8 cellular contexts compared by ENCODE assay signal in the genomic region with DNA sequence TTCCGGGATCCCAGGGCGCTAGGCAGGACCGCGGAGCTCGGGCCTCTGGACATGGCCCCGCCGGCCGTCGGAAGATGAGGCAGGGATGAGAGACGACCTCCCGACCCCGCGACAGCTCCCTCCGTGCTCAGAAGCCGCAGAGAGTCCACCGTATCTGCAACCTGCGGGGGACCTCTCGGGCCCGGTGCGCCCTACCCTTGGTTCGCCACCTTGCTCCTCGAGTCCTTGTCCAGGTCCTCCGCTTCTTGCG. TPM values are rescaled to one million over a fixed set of nuclear protein-coding genes. Genes with fewer than 3 reads are reported as not detected.
DNase-seq lines count a peak whose midpoint lies in the region; ATAC-seq and TF ChIP-seq lines count a peak whose summit lies in the region.

No MANE protein-coding gene starts in this region.

- no peak for DNase-seq in astrocyte of the cerebellum (ENCODE audit: low read depth)
- peak; percentile 55 for DNase-seq in left lobe of liver (ENCODE audit: low spot score)
- DNase-seq in EL: no peak
- no peak for DNase-seq in NCI-H774 (lab: John Stamatoyannopoulos, UW)

- H3K9ac ChIP-seq in BLaER1: peak overlapping the region; percentile 84

- H3K27ac ChIP-seq in BLaER1: peak overlapping the region; percentile 80
- peak overlapping the region; percentile 90 for H3K27ac ChIP-seq in thymus (ENCODE audit: low read depth)

- H3K4me1 ChIP-seq in BLaER1 (peaks cover 48% of the 10 kb centered on the region), thymus (ENCODE audit: control insufficient read depth, insufficient read depth, low read length) (peaks cover 5% of the 10 kb centered on the region)

- under 1% methylated on average over 24 of the region's 24 CpGs for WGBS in thymus

- ATAC-seq in GM19452 (IDR thresholded peaks at IDR 0.05; ENCODE audit: unreplicated experiment) (peak; percentile 35), HG03457 (IDR thresholded peaks at IDR 0.05; ENCODE audit: unreplicated experiment) (peak; percentile 22), left lobe of liver (peak; percentile 7)

- TF ChIP-seq CTCF in astrocyte of the cerebellum (IDR thresholded peaks at IDR 0.05; ENCODE audit: low read depth, low read length, missing control alignments): no peak

- H3K9me3 ChIP-seq in BLaER1 (no peaks in the 10 kb centered on the region), thymus (ENCODE audit: control insufficient read depth) (peaks cover 1% of the 10 kb centered on the region)

- H3K4me3 ChIP-seq in BLaER1: peak overlapping the region; percentile 85
- peak overlapping the region; percentile 71 for H3K4me3 ChIP-seq in astrocyte of the cerebellum (ENCODE audit: low read depth, low read length)
- H3K4me3 ChIP-seq in thymus (ENCODE audit: low read length): peak overlapping the region; percentile 87

- H3K4me2 ChIP-seq in BLaER1: peak overlapping the region; percentile 81

- H3K36me3 ChIP-seq in BLaER1 (peaks cover 26% of the 10 kb centered on the region), thymus (ENCODE audit: control insufficient read depth, insufficient read depth) (peaks cover 10% of the 10 kb centered on the region)

- in situ Hi-C loops in astrocyte of the cerebellum (cut with HindIII; ENCODE audit: low sequenced_read_pairs): no loop called here

- peaks cover 46% of the 10 kb centered on the region for H4K20me1 ChIP-seq in BLaER1

- H3K27me3 ChIP-seq in BLaER1: no peaks in the 10 kb centered on the region
- no peaks in the 10 kb centered on the region for H3K27me3 ChIP-seq in thymus (ENCODE audit: control insufficient read depth, insufficient read depth)

RNA-seq across cellular contexts. Expression of gene PPP1R3D, which starts 0.3 kb away (rescaled TPM):
- 0.78 TPM for total RNA-seq in left lobe of liver
- 7.2 TPM for polyA plus RNA-seq in thymus

RNA-seq across cellular contexts. Expression of gene FAM217B, which starts 0.4 kb away (rescaled TPM):
- 2.2 TPM for total RNA-seq in left lobe of liver
- 10.7 TPM for polyA plus RNA-seq in thymus

RNA-seq across cellular contexts. Expression of gene SYCP2, which starts 6.4 kb away (rescaled TPM):
- total RNA-seq in left lobe of liver: 0.35 TPM
- 7.9 TPM for polyA plus RNA-seq in thymus

RNA-seq across cellular contexts. Expression of gene CDH26, which starts 18.4 kb away (rescaled TPM):
- total RNA-seq in left lobe of liver: 0.38 TPM
- polyA plus RNA-seq in thymus: 14.7 TPM
